ENCODE assay signal across 2 cellular contexts in genomic region chr1:2344121-2344681, GRCh38.
TF ChIP-seq lines count a peak whose summit lies in the region.

No MANE protein-coding gene starts in this region.

TF ChIP-seq in GM23338, 12 proteins besides CTCF, POLR2A, EP300 and RAD21:
- TF ChIP-seq STAT1 (IDR thresholded peaks at IDR 0.05; ENCODE audit: unreplicated experiment): no peak
- TF ChIP-seq CREB1 (CRISPR knock-in tag; IDR thresholded peaks at IDR 0.05; ENCODE audit: low read depth): no peak
- TF ChIP-seq EZH2 (IDR thresholded peaks at IDR 0.05; ENCODE audit: low read depth, unreplicated experiment): no peak
- TF ChIP-seq ZNF114 (CRISPR knock-in tag; IDR thresholded peaks at IDR 0.05): no peak
- TF ChIP-seq, protein P1, sequence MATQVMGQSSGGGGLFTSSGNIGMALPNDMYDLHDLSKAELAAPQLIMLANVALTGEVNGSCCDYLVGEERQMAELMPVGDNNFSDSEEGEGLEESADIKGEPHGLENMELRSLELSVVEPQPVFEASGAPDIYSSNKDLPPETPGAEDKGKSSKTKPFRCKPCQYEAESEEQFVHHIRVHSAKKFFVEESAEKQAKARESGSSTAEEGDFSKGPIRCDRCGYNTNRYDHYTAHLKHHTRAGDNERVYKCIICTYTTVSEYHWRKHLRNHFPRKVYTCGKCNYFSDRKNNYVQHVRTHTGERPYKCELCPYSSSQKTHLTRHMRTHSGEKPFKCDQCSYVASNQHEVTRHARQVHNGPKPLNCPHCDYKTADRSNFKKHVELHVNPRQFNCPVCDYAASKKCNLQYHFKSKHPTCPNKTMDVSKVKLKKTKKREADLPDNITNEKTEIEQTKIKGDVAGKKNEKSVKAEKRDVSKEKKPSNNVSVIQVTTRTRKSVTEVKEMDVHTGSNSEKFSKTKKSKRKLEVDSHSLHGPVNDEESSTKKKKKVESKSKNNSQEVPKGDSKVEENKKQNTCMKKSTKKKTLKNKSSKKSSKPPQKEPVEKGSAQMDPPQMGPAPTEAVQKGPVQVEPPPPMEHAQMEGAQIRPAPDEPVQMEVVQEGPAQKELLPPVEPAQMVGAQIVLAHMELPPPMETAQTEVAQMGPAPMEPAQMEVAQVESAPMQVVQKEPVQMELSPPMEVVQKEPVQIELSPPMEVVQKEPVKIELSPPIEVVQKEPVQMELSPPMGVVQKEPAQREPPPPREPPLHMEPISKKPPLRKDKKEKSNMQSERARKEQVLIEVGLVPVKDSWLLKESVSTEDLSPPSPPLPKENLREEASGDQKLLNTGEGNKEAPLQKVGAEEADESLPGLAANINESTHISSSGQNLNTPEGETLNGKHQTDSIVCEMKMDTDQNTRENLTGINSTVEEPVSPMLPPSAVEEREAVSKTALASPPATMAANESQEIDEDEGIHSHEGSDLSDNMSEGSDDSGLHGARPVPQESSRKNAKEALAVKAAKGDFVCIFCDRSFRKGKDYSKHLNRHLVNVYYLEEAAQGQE (IDR thresholded peaks at IDR 0.05; ENCODE audit: unreplicated experiment): no peak
- no peak for TF ChIP-seq JUNB (IDR thresholded peaks at IDR 0.05; ENCODE audit: unreplicated experiment)
- TF ChIP-seq ETS1 (IDR thresholded peaks at IDR 0.05): no peak
- TF ChIP-seq ZNF462 (CRISPR knock-in tag; IDR thresholded peaks at IDR 0.05): no peak
- TF ChIP-seq NANOG (IDR thresholded peaks at IDR 0.05; ENCODE audit: borderline replicate concordance): no peak
- no peak for TF ChIP-seq EZH2phosphoT487 (IDR thresholded peaks at IDR 0.05; ENCODE audit: unreplicated experiment)
- TF ChIP-seq ZNF331 (CRISPR knock-in tag; IDR thresholded peaks at IDR 0.05; ENCODE audit: low read depth): no peak

TF ChIP-seq in K562, 482 proteins besides CTCF, POLR2A, EP300 and RAD21:
- TF ChIP-seq PCBP1 (IDR thresholded peaks at IDR 0.05; ENCODE audit: low read depth, low read length, poor library complexity, severe bottlenecking) (peak; percentile 15), ILK (tag; IDR thresholded peaks at IDR 0.05; ENCODE audit: borderline replicate concordance, low read depth) (no peak)
TF ChIP-seq in K562: peak in this region for 1.
